ENCODE assay signal across 21 cellular contexts in genomic region chr3:111706527-111706926, GRCh38. TPM values are rescaled to one million over a fixed set of nuclear protein-coding genes. Genes with fewer than 3 reads are reported as not detected.
DNase-seq lines count a peak whose midpoint lies in the region; ATAC-seq and TF ChIP-seq lines count a peak whose summit lies in the region.
"Had no signal": no experiment of that assay in that cellular context is flagged by ENCODE, and none has a peak within 500 bp of the region (broad histone marks: within the 10 kb centered on the region; RNA-seq: fewer than 3 reads in every experiment).

No MANE protein-coding gene starts in this region.

- H3K9me3 ChIP-seq in H9 (ENCODE audit: control insufficient read depth, low read depth, low read length), result no peaks in the 10 kb centered on the region
- H3K9me3 ChIP-seq: A549; BLaER1 treated with 17β-estradiol and CSF1 and Interleukin-3, amounts not matched to agents 10 nM and 100 nM had no signal

- DNase-seq in activated naive CD4-positive, alpha-beta T cell treated with anti-CD3 and anti-CD28 coated beads for 36 hours, result no peak
- DNase-seq in central memory CD8-positive, alpha-beta T cell (ENCODE audit: low spot score in 2 of 2), result no peak
- DNase-seq in T-cell (no peak), H9 (no peak), NCI-H446 treated with DMSO at 0.1 percent for 48 hours (lab: John Stamatoyannopoulos, UW) (no peak)
- DNase-seq: AML-193; CD4-positive, alpha-beta T cell; HCEC 1CT; NCI-H1048; NCI-H1417; NCI-H1694; NCI-H2029 treated with DMSO at 0.1 percent for 48 hours; NCI-H69; Right ventricle myocardium superior; RPMI8226 had no signal

- H2BK20ac ChIP-seq in H9 (ENCODE audit: low read depth, low read length, poor library complexity, severe bottlenecking), result no peak overlapping the region

- no peak overlapping the region for H4K8ac ChIP-seq in H9 (replicated peaks; ENCODE audit: insufficient read length, low read depth, low read length)

- H3K56ac ChIP-seq in H9 (ENCODE audit: insufficient read length, low read depth, low read length), result no peak overlapping the region

- H3K4me1 Mint-ChIP-seq in activated naive CD4-positive, alpha-beta T cell treated with anti-CD3 and anti-CD28 coated beads, Interleukin-2, amount 50 U/mL, for 24 hours, result peaks cover 45% of the 10 kb centered on the region
- peaks cover 28% of the 10 kb centered on the region for H3K4me1 Mint-ChIP-seq in activated naive CD4-positive, alpha-beta T cell treated with anti-CD3 and anti-CD28 coated beads for 36 hours (ENCODE audit: low read depth)
- peaks cover 54% of the 10 kb centered on the region for H3K4me1 Mint-ChIP-seq in central memory CD8-positive, alpha-beta T cell
- H3K4me1 Mint-ChIP-seq in T-cell (peaks cover 28 to 41% (median 29%) of the 10 kb centered on the region in 3 donors), H9 (0 out of 4 replicates have a peak, but pooled peaks cover 0 to 7% of the 10 kb centered on the region in 2 experiments)

- H3K4ac ChIP-seq in H9 (ENCODE audit: low read depth, low read length), result no peak overlapping the region

- no peak overlapping the region for H3K4me2 ChIP-seq in H9 (ENCODE audit: insufficient read depth, insufficient read length, low read length)
- H3K4me2 ChIP-seq: A549; BLaER1 treated with 17β-estradiol and CSF1 and Interleukin-3, amounts not matched to agents 10 nM and 100 nM; GM23338 had no signal

- no peak overlapping the region for H2BK12ac ChIP-seq in H9 (ENCODE audit: insufficient read length, low read depth, low read length)

- H2BK120ac ChIP-seq in H9 (ENCODE audit: low read depth, low read length, poor library complexity, severe bottlenecking), result no peak overlapping the region

- no peaks in the 10 kb centered on the region for H4K20me1 ChIP-seq in H9 (ENCODE audit: control insufficient read depth, insufficient read depth, insufficient read length)
- H4K20me1 ChIP-seq: BLaER1 treated with 17β-estradiol and CSF1 and Interleukin-3, amounts not matched to agents 10 nM and 100 nM had no signal

- peak overlapping the region; percentile 2 for H3K4me3 Mint-ChIP-seq in activated naive CD4-positive, alpha-beta T cell treated with anti-CD3 and anti-CD28 coated beads, Interleukin-2, amount 50 U/mL, for 24 hours
- H3K4me3 Mint-ChIP-seq in activated naive CD4-positive, alpha-beta T cell treated with anti-CD3 and anti-CD28 coated beads for 36 hours, result no peak overlapping the region
- no peak overlapping the region for H3K4me3 Mint-ChIP-seq in central memory CD8-positive, alpha-beta T cell
- H3K4me3 Mint-ChIP-seq in T-cell (no peak overlapping the region), H9 (no peak overlapping the region)
- H3K4me3 Mint-ChIP-seq: CD4-positive, alpha-beta T cell; GM23338 had no signal

- CTCF ChIA-PET in activated naive CD4-positive, alpha-beta T cell treated with anti-CD3 and anti-CD28 coated beads for 36 hours (lab: Charles Lee), result interaction anchor here (0.7 to 3.6 kb wide), 5 partner anchors 8 to 130 kb away, joined by 3 to 22 read pairs (median 3); no protein-coding TSS in a partner anchor
- CTCF ChIA-PET in T-cell (lab: Charles Lee), result interaction anchor here (0.6 to 2.6 kb wide), 8 partner anchors 10 to 1662 kb away, joined by 3 to 18 read pairs (median 4); no protein-coding TSS in a partner anchor

- H2BK5ac ChIP-seq in H9 (ENCODE audit: insufficient read length, low read length), result no peak overlapping the region

- H3K4me1 ChIP-seq in H9 (ENCODE audit: insufficient read depth, low read length), result no peaks in the 10 kb centered on the region
- H3K4me1 ChIP-seq: A549 had no signal

- ATAC-seq in HG02885 (IDR thresholded peaks at IDR 0.05; ENCODE audit: poor library complexity, unreplicated experiment), result peak; percentile 63
- no peak for ATAC-seq in central memory CD8-positive, alpha-beta T cell (replicated peaks; ENCODE audit: extremely low read depth, poor library complexity, severe bottlenecking)
- ATAC-seq in T-cell (replicated peaks in 1 of 4), result no peak
- ATAC-seq: A549, GM23338 had no signal

- no peaks in the 10 kb centered on the region for H3K9me3 Mint-ChIP-seq in activated naive CD4-positive, alpha-beta T cell treated with anti-CD3 and anti-CD28 coated beads, Interleukin-2, amount 50 U/mL, for 24 hours
- H3K9me3 Mint-ChIP-seq in activated naive CD4-positive, alpha-beta T cell treated with anti-CD3 and anti-CD28 coated beads for 36 hours, result peaks cover 1% of the 10 kb centered on the region
- no peaks in the 10 kb centered on the region for H3K9me3 Mint-ChIP-seq in central memory CD8-positive, alpha-beta T cell
- H3K9me3 Mint-ChIP-seq in T-cell (no peaks in the 10 kb centered on the region), H9 (no peaks in the 10 kb centered on the region)
- H3K9me3 Mint-ChIP-seq: CD4-positive, alpha-beta T cell; GM23338 had no signal

- no peak overlapping the region for H3T11ph ChIP-seq in H9 (ENCODE audit: low read length)

- no peaks in the 10 kb centered on the region for H3K79me1 ChIP-seq in H9 (ENCODE audit: insufficient read depth, low read depth, low read length, poor library complexity, severe bottlenecking)

- no peak overlapping the region for H3K27ac ChIP-seq in H9 (ENCODE audit: insufficient read length, low read depth, low read length)
- H3K27ac ChIP-seq: A549; BLaER1 treated with 17β-estradiol and CSF1 and Interleukin-3, amounts not matched to agents 10 nM and 100 nM; HL-60 had no signal

- H3K14ac ChIP-seq in H9 (ENCODE audit: insufficient read depth, low read length), result no peak overlapping the region

- 0 out of 2 replicates have a peak, but pooled peaks cover 2% of the 10 kb centered on the region for H3K79me2 ChIP-seq in H9 (ENCODE audit: insufficient read depth, low read length)

- H3K9ac ChIP-seq in H9 (ENCODE audit: extremely low read depth, insufficient read length, low read length), result no peak overlapping the region
- H3K9ac ChIP-seq: BLaER1 treated with 17β-estradiol and CSF1 and Interleukin-3, amounts not matched to agents 10 nM and 100 nM had no signal

- H2AFZ ChIP-seq in H9 (ENCODE audit: low read length), result no peak overlapping the region
- H2AFZ ChIP-seq: GM23338 had no signal

- H3K23ac ChIP-seq in H9 (ENCODE audit: insufficient read length, low read depth, low read length), result no peak overlapping the region

- H3K36me3 Mint-ChIP-seq in activated naive CD4-positive, alpha-beta T cell treated with anti-CD3 and anti-CD28 coated beads, Interleukin-2, amount 50 U/mL, for 24 hours, result peaks cover 4% of the 10 kb centered on the region
- peaks cover 17% of the 10 kb centered on the region for H3K36me3 Mint-ChIP-seq in activated naive CD4-positive, alpha-beta T cell treated with anti-CD3 and anti-CD28 coated beads for 36 hours (ENCODE audit: low read depth)
- H3K36me3 Mint-ChIP-seq in central memory CD8-positive, alpha-beta T cell (ENCODE audit: insufficient read depth), result peaks cover 21% of the 10 kb centered on the region
- H3K36me3 Mint-ChIP-seq in T-cell, result peaks cover 15% of the 10 kb centered on the region
- H3K36me3 Mint-ChIP-seq in H9 (ENCODE audit: insufficient read depth in 1 of 3, low read depth in 3 of 3), result no peaks in the 10 kb centered on the region

- no peaks in the 10 kb centered on the region for H3K27me3 ChIP-seq in H9 (ENCODE audit: insufficient read depth, low read length)
- H3K27me3 ChIP-seq: BLaER1 treated with 17β-estradiol and CSF1 and Interleukin-3, amounts not matched to agents 10 nM and 100 nM had no signal

- H4K91ac ChIP-seq in H9 (ENCODE audit: insufficient read length, low read depth, low read length), result no peak overlapping the region

- intact Hi-C loops in activated naive CD4-positive, alpha-beta T cell treated with anti-CD3 and anti-CD28 coated beads for 36 hours (cut with micrococcal nuclease), result no loop called here

- peak overlapping the region; percentile 36 for H3K27ac Mint-ChIP-seq in activated naive CD4-positive, alpha-beta T cell treated with anti-CD3 and anti-CD28 coated beads, Interleukin-2, amount 50 U/mL, for 24 hours
- H3K27ac Mint-ChIP-seq in activated naive CD4-positive, alpha-beta T cell treated with anti-CD3 and anti-CD28 coated beads for 36 hours, result no peak overlapping the region
- H3K27ac Mint-ChIP-seq in central memory CD8-positive, alpha-beta T cell (ENCODE audit: low read depth), result peak overlapping the region; percentile 30
- H3K27ac Mint-ChIP-seq in T-cell (peak overlapping the region in 1 of 2 donors; percentile 56), H9 (no peak overlapping the region)
- H3K27ac Mint-ChIP-seq: CD4-positive, alpha-beta T cell; GM23338 had no signal

- H3K23me2 ChIP-seq in H9 (ENCODE audit: insufficient read length, low read depth, low read length, poor library complexity, severe bottlenecking), result no peaks in the 10 kb centered on the region

- TF ChIP-seq CTCF in H9 (conservative IDR thresholded peaks at IDR 0.05), result no peak

- no peaks in the 10 kb centered on the region for H3K27me3 Mint-ChIP-seq in activated naive CD4-positive, alpha-beta T cell treated with anti-CD3 and anti-CD28 coated beads, Interleukin-2, amount 50 U/mL, for 24 hours
- no peaks in the 10 kb centered on the region for H3K27me3 Mint-ChIP-seq in activated naive CD4-positive, alpha-beta T cell treated with anti-CD3 and anti-CD28 coated beads for 36 hours (ENCODE audit: low read depth)
- no peaks in the 10 kb centered on the region for H3K27me3 Mint-ChIP-seq in central memory CD8-positive, alpha-beta T cell
- H3K27me3 Mint-ChIP-seq in T-cell, result no peaks in the 10 kb centered on the region
- H3K27me3 Mint-ChIP-seq in H9 (ENCODE audit: low read depth), result no peaks in the 10 kb centered on the region
- H3K27me3 Mint-ChIP-seq: CD4-positive, alpha-beta T cell had no signal

- no peak overlapping the region for H4K5ac ChIP-seq in H9 (ENCODE audit: insufficient read length, low read depth, low read length)

- no peak overlapping the region for H2AK5ac ChIP-seq in H9 (ENCODE audit: insufficient read length, low read length)

- POLR2A ChIA-PET in T-cell (lab: Charles Lee), result no interaction called here

- H2BK15ac ChIP-seq in H9 (ENCODE audit: low read depth, low read length), result no peak overlapping the region

- H3K18ac ChIP-seq in H9 (ENCODE audit: insufficient read length, low read depth, low read length), result no peak overlapping the region

- no CpG with 5 or more reads among the region's 2 CpGs for whole genome bisulfite sequencing in H9 (ENCODE audit: extremely low coverage, insufficient read length, low lambda C conversion rate)

RNA-seq across cellular contexts. Expression of gene PLCXD2, which starts 32.1 kb away (rescaled TPM):
- 10 to 100 TPM; 12.5 to 12.6 TPM for total RNA-seq in activated naive CD4-positive, alpha-beta T cell treated with anti-CD3 and anti-CD28 coated beads for 36 hours
- 10 to 100 TPM in 3 of 5 donors, 1 to 10 TPM in 2; 8.5 to 24.9 (median 10.5) TPM for total RNA-seq in T-cell
- total RNA-seq in H9 (2021), result 1.5 and 1.7 TPM in 2 replicates

Comparison
In these comparisons a context has a peak if more than half of its experiments do, and no peak if none do; other contexts are left out.
1. H3K27ac Mint-ChIP-seq: peak in activated naive CD4-positive, alpha-beta T cell treated with anti-CD3 and anti-CD28 coated beads, Interleukin-2, amount 50 U/mL, for 24 hours (single experiment) and central memory CD8-positive, alpha-beta T cell (single experiment); none in activated naive CD4-positive, alpha-beta T cell treated with anti-CD3 and anti-CD28 coated beads for 36 hours (single experiment) and H9 (0 of 3).